Comparison of ENCODE assay signal across 8 cellular contexts in genomic region chr11:3022300-3022967, GRCh38. TPM values are rescaled to one million over a fixed set of nuclear protein-coding genes. Genes with fewer than 3 reads are reported as not detected.
DNase-seq lines count a peak whose midpoint lies in the region; ATAC-seq and TF ChIP-seq lines count a peak whose summit lies in the region.

No MANE protein-coding gene starts in this region.

- H3K9me2 ChIP-seq in SK-N-SH: no peaks in the 10 kb centered on the region

- no peaks in the 10 kb centered on the region; the same call in 1 of the 2 replicates for H3K9me3 ChIP-seq in AG04450 (ENCODE audit: control insufficient read depth, insufficient read depth, low read length)
- H3K9me3 ChIP-seq in SK-N-SH: no peaks in the 10 kb centered on the region

- peak overlapping the region; percentile 80 for H3K27ac ChIP-seq in AG04450 (ENCODE audit: low read depth, low read length)
- peak overlapping the region; percentile 29 for H3K27ac ChIP-seq in cingulate gyrus (ENCODE audit: low read depth, low read length)
- no peak overlapping the region for H3K27ac ChIP-seq in SK-N-SH (ENCODE audit: low read depth in 2 of 2, low read length in 1 of 2)

- H3K4me3 ChIP-seq in AG04450 (ENCODE audit: low read depth, low read length): no peak overlapping the region
- H3K4me3 ChIP-seq in skeletal muscle cell (ENCODE audit: low read depth, low read length): no peak overlapping the region
- no peak overlapping the region for H3K4me3 ChIP-seq in SK-N-SH (ENCODE audit: low read depth in 2 of 2, low read length in 1 of 2)

- H3K27me3 ChIP-seq in AG04450 (ENCODE audit: control insufficient read depth, insufficient read depth, low read length) (no peaks in the 10 kb centered on the region), SK-N-SH (ENCODE audit: insufficient read depth) (no peaks in the 10 kb centered on the region)

- no peak overlapping the region for H2AFZ ChIP-seq in SK-N-SH (ENCODE audit: low read depth)

- ATAC-seq in GM19438 (IDR thresholded peaks at IDR 0.05; ENCODE audit: low read depth, unreplicated experiment): peak; percentile 91
- no peak for ATAC-seq in GM18867 (IDR thresholded peaks at IDR 0.05; ENCODE audit: unreplicated experiment)

- H3K36me3 ChIP-seq in SK-N-SH (replicated peaks in 1 of 2; ENCODE audit: control insufficient read depth in 1 of 2, insufficient read depth in 2 of 2, low read length in 1 of 2): peaks cover 40 to 55% of the 10 kb centered on the region in 2 experiments

- TF ChIP-seq CTCF in AG04450 (IDR thresholded peaks at IDR 0.05; ENCODE audit: low read depth, low read length) (no peak), SK-N-SH (IDR thresholded peaks at IDR 0.05) (no peak)

- DNase-seq in AG04450 (ENCODE audit: low read depth, low spot score) (peak; percentile 20), MV-4-11 (lab: John Stamatoyannopoulos, UW) (peak; percentile 98), skeletal muscle cell (ENCODE audit: low read depth) (peak; percentile 88), SK-N-SH (no peak), T1000 (lab: John Stamatoyannopoulos, UW) (no peak)

- peaks cover 5% of the 10 kb centered on the region for H3F3A ChIP-seq in SK-N-SH (replicated peaks; ENCODE audit: insufficient read depth)

- H3K9ac ChIP-seq in SK-N-SH: no peak overlapping the region

- POLR2A ChIA-PET in AG04450 (lab: Yijun Ruan, JAX) (interaction anchor here (0.6 kb wide), 2 partner anchors 16 to 90 kb away, joined by 3 read pairs; no protein-coding TSS in a partner anchor), SK-N-SH (lab: Yijun Ruan, JAX) (interaction anchor here (0.7 kb wide), 1 partner anchor 20 kb away, joined by 3 read pairs; no protein-coding TSS in a partner anchor)

- H3K4me2 ChIP-seq in SK-N-SH: no peak overlapping the region

- CTCF ChIA-PET in AG04450 (lab: Charles Lee): interaction anchor here (3.0 kb wide), 1 partner anchor 15 kb away, joined by 8 read pairs; no protein-coding TSS in a partner anchor
- CTCF ChIA-PET in SK-N-SH (lab: Yijun Ruan, JAX): interaction anchor here (0.6 to 3.7 kb wide), 4 partner anchors 15 to 489 kb away, joined by 3 to 19 read pairs (median 4); no protein-coding TSS in a partner anchor

- H3K79me2 ChIP-seq in SK-N-SH (ENCODE audit: insufficient read depth): no peaks in the 10 kb centered on the region

- 96% methylated on average over 14 of the region's 14 CpGs for WGBS in SK-N-SH (ENCODE audit: low lambda C conversion rate)

- no peak for TF ChIP-seq EP300 in SK-N-SH (IDR thresholded peaks at IDR 0.05; ENCODE audit: borderline replicate concordance in 1 of 2, low read depth in 1 of 2, low read length in 1 of 2)

- no peaks in the 10 kb centered on the region for H4K20me1 ChIP-seq in SK-N-SH (ENCODE audit: insufficient read depth)

- no peak for TF ChIP-seq RAD21 in SK-N-SH (IDR thresholded peaks at IDR 0.05; ENCODE audit: low read length)

- H3K4me1 ChIP-seq in SK-N-SH (ENCODE audit: control insufficient read depth in 1 of 2, insufficient read depth in 2 of 2, low read depth in 1 of 2, low read length in 1 of 2): peaks cover 0 to 9% of the 10 kb centered on the region in 2 experiments; a peak in 1 of 4 replicates

TF ChIP-seq in SK-N-SH, 30 proteins besides CTCF, POLR2A, EP300 and RAD21:
- TF ChIP-seq TAF1 (IDR thresholded peaks at IDR 0.05; ENCODE audit: borderline replicate concordance, low read depth, low read length) (no peak), ELF1 (IDR thresholded peaks at IDR 0.05) (no peak), MXI1 (IDR thresholded peaks at IDR 0.05; ENCODE audit: low read depth, low read length) (no peak), POLR2AphosphoS5 (IDR thresholded peaks at IDR 0.05; ENCODE audit: low read depth, low read length) (no peak), RXRA (IDR thresholded peaks at IDR 0.05; ENCODE audit: borderline replicate concordance, low read depth) (no peak), ZBTB33 (IDR thresholded peaks at IDR 0.05; ENCODE audit: borderline replicate concordance, low read depth) (no peak), RFX5 (IDR thresholded peaks at IDR 0.05; ENCODE audit: low read length) (no peak), NFIC (IDR thresholded peaks at IDR 0.05; ENCODE audit: borderline replicate concordance) (no peak), PBX3 (IDR thresholded peaks at IDR 0.05) (no peak), FOXM1 (IDR thresholded peaks at IDR 0.05; ENCODE audit: low read depth) (no peak), IRF3 (IDR thresholded peaks at IDR 0.05; ENCODE audit: low read depth, low read length) (no peak)

RNA-seq across cellular contexts. Expression of gene NAP1L4, which starts 30.3 kb away (rescaled TPM):
- polyA plus RNA-seq in AG04450 (2011; rRNA removed) (88.5 and 107 TPM in 2 replicates), SK-N-SH (2012; rRNA removed) (82.5 and 104 TPM in 2 replicates)
- polyA minus RNA-seq in AG04450 (2011; rRNA and poly(A)+ RNA removed): 49.5 and 56.6 TPM in 2 replicates
- polyA plus RNA-seq in SK-N-SH (2012; cell fraction: cytosol; rRNA removed): 94.9 and 110 TPM in 2 replicates
- 54.4 and 105 TPM in 2 replicates for polyA plus RNA-seq in SK-N-SH (2012; cell fraction: nucleus; rRNA removed)

RNA-seq across cellular contexts. Expression of gene CARS1, which starts 34.8 kb away (rescaled TPM):
- polyA plus RNA-seq in AG04450 (2011; rRNA removed) (137 and 139 TPM in 2 replicates), SK-N-SH (2012; rRNA removed) (52.1 and 65.2 TPM in 2 replicates)
- 81.1 and 86.0 TPM in 2 replicates for polyA minus RNA-seq in AG04450 (2011; rRNA and poly(A)+ RNA removed)
- polyA plus RNA-seq in SK-N-SH (2012; cell fraction: cytosol; rRNA removed): 44.2 and 44.3 TPM in 2 replicates
- 139 and 179 TPM in 2 replicates for polyA plus RNA-seq in SK-N-SH (2012; cell fraction: nucleus; rRNA removed)

Comparison
In these comparisons a context has a peak if more than half of its experiments do, and no peak if none do; other contexts are left out.
1. DNase-seq: peak in AG04450 (single experiment), MV-4-11 (single experiment) and skeletal muscle cell (single experiment); none in SK-N-SH (single experiment) and T1000 (single experiment).
2. H3K27ac ChIP-seq: peak in AG04450 (single experiment) and cingulate gyrus (single experiment); none in SK-N-SH (0 of 2).